8 cellular contexts compared by ENCODE assay signal in genomic region chr14:54902143-54902520, GRCh38. TPM values are rescaled to one million over a fixed set of nuclear protein-coding genes. Genes with fewer than 3 reads are reported as not detected.
DNase-seq lines count a peak whose midpoint lies in the region; FAIRE-seq and TF ChIP-seq lines count a peak whose summit lies in the region.

No MANE protein-coding gene starts in this region.

- TF ChIP-seq CTCF in LNCaP clone FGC (IDR thresholded peaks at IDR 0.05; ENCODE audit: control insufficient read depth, extremely low read depth, insufficient read depth) (no peak), ascending aorta (IDR thresholded peaks at IDR 0.05) (peak in 2 of 3 experiments; percentile 8 to 12), smooth muscle cell (IDR thresholded peaks at IDR 0.05; ENCODE audit: borderline replicate concordance, insufficient read depth, poor library complexity, severe bottlenecking) (no peak), D721Med (IDR thresholded peaks at IDR 0.05; ENCODE audit: insufficient read depth, missing control alignments) (no peak)

- H3K4me1 ChIP-seq in ascending aorta (peaks cover 0 to 6% of the 10 kb centered on the region in 2 donors), iPS-15b (ENCODE audit: control insufficient read depth, insufficient read depth, low read length) (no peaks in the 10 kb centered on the region), smooth muscle cell (ENCODE audit: low read depth) (peaks cover 4% of the 10 kb centered on the region)

- no peaks in the 10 kb centered on the region for H3K36me3 ChIP-seq in ascending aorta
- H3K36me3 ChIP-seq in iPS-15b (ENCODE audit: control insufficient read depth, insufficient read depth, low read length) = no peaks in the 10 kb centered on the region
- no peaks in the 10 kb centered on the region for H3K36me3 ChIP-seq in smooth muscle cell (ENCODE audit: low read depth)

- DNase-seq in H54 (ENCODE audit: insufficient read length, low spot score) (peak; percentile 27), LNCaP clone FGC (ENCODE audit: low read depth) (no peak), ascending aorta (ENCODE audit: low spot score in 2 of 2) (peak; percentile 31 to 90), smooth muscle cell (lab: John Stamatoyannopoulos, UW; ENCODE audit: unreplicated experiment) (peak; percentile 20), D721Med (ENCODE audit: insufficient read length, low spot score) (no peak)
- DNase-seq in T-helper 2 cell treated with Interferon-gamma antibody and Interleukin-4, amounts not matched to agents 5 μg/mL and 100 μg/mL, for 36 hours (ENCODE audit: low spot score) = peak; percentile 85

- peak overlapping the region; percentile 74 for H3K27ac Mint-ChIP-seq in T-helper 2 cell treated with Interferon-gamma antibody and Interleukin-4, amounts not matched to agents 5 μg/mL and 100 μg/mL, for 36 hours

- no peaks in the 10 kb centered on the region for H3F3A ChIP-seq in smooth muscle cell (ENCODE audit: low read depth)

- H3K4me1 Mint-ChIP-seq in T-helper 2 cell treated with Interferon-gamma antibody and Interleukin-4, amounts not matched to agents 5 μg/mL and 100 μg/mL, for 36 hours (ENCODE audit: low read depth) = peaks cover 39% of the 10 kb centered on the region

- H3K27me3 ChIP-seq in ascending aorta = no peaks in the 10 kb centered on the region
- H3K27me3 ChIP-seq in iPS-15b (ENCODE audit: control insufficient read depth, insufficient read depth, low read length) = peaks cover 18% of the 10 kb centered on the region
- H3K27me3 ChIP-seq in smooth muscle cell (ENCODE audit: low read depth) = peaks cover 34% of the 10 kb centered on the region

- H3K9me3 ChIP-seq in ascending aorta (no peaks in the 10 kb centered on the region), iPS-15b (ENCODE audit: control insufficient read depth, insufficient read depth, low read length) (no peaks in the 10 kb centered on the region), smooth muscle cell (replicated peaks; ENCODE audit: low read depth) (no peaks in the 10 kb centered on the region)

- H3K27me3 Mint-ChIP-seq in T-helper 2 cell treated with Interferon-gamma antibody and Interleukin-4, amounts not matched to agents 5 μg/mL and 100 μg/mL, for 36 hours (ENCODE audit: low read depth) = no peaks in the 10 kb centered on the region

- WGBS in smooth muscle cell (ENCODE audit: low lambda C conversion rate) = 1% methylated on average over 37 of the region's 37 CpGs

- H2AFZ ChIP-seq in smooth muscle cell (ENCODE audit: low read depth) = peak overlapping the region; percentile 70

- H3K27ac ChIP-seq in ascending aorta (peak overlapping the region; percentile 50 to 63), smooth muscle cell (ENCODE audit: low read depth) (no peak overlapping the region)

- no peak for FAIRE-seq in H54 (lab: Jason Lieb, UNC)
- FAIRE-seq in D721Med (lab: Jason Lieb, UNC) = no peak

- H3K4me2 ChIP-seq in smooth muscle cell = peak overlapping the region; percentile 93

- H3K9me3 Mint-ChIP-seq in T-helper 2 cell treated with Interferon-gamma antibody and Interleukin-4, amounts not matched to agents 5 μg/mL and 100 μg/mL, for 36 hours = peaks cover 9% of the 10 kb centered on the region

- TF ChIP-seq POLR2A in GM10847 (IDR thresholded peaks at IDR 0.05; ENCODE audit: extremely low read depth, insufficient read length) (peak; percentile 39), H54 (IDR thresholded peaks at IDR 0.05; ENCODE audit: low read depth, low read length) (no peak)

- H3K79me2 ChIP-seq in smooth muscle cell (ENCODE audit: low read depth) = no peaks in the 10 kb centered on the region

- H3K9ac ChIP-seq in iPS-15b (ENCODE audit: low read depth, low read length) (no peak overlapping the region), smooth muscle cell (ENCODE audit: low read depth) (peak overlapping the region; percentile 44)

- H4K20me1 ChIP-seq in smooth muscle cell (ENCODE audit: low read depth) = no peaks in the 10 kb centered on the region

- H3K4me3 ChIP-seq in LNCaP clone FGC (ENCODE audit: low read depth, low read length) (peak overlapping the region; percentile 73), ascending aorta (peak overlapping the region; percentile 72 to 88), iPS-15b (ENCODE audit: low read depth, low read length) (peak overlapping the region; percentile 82), smooth muscle cell (peak overlapping the region; percentile 78)

- H3K4me3 Mint-ChIP-seq in T-helper 2 cell treated with Interferon-gamma antibody and Interleukin-4, amounts not matched to agents 5 μg/mL and 100 μg/mL, for 36 hours = peak overlapping the region; percentile 78

- intact Hi-C loops in ascending aorta (cut with DNase I) = no loop called here

- H3K36me3 Mint-ChIP-seq in T-helper 2 cell treated with Interferon-gamma antibody and Interleukin-4, amounts not matched to agents 5 μg/mL and 100 μg/mL, for 36 hours (ENCODE audit: low read depth) = peaks cover 25% of the 10 kb centered on the region

RNA-seq across cellular contexts. Expression of gene GCH1, which starts 0.5 kb away (rescaled TPM):
- total RNA-seq in ascending aorta = 3.2 TPM
- total RNA-seq in smooth muscle cell = 2.1 and 2.3 TPM in 2 replicates
- 0.08 and 0.70 TPM in 2 replicates for polyA plus RNA-seq in smooth muscle cell

Comparison
In these comparisons a context has a peak if more than half of its experiments do, and no peak if none do; other contexts are left out.
1. DNase-seq: peak in H54 (single experiment), T-helper 2 cell treated with Interferon-gamma antibody and Interleukin-4, amounts not matched to agents 5 μg/mL and 100 μg/mL, for 36 hours (single experiment), ascending aorta (2 of 2) and smooth muscle cell (single experiment); none in LNCaP clone FGC (single experiment) and D721Med (single experiment).
2. CTCF ChIP-seq: peak in ascending aorta (2 of 3); none in LNCaP clone FGC (single experiment), smooth muscle cell (single experiment) and D721Med (single experiment).
3. Peak in every context shown above with its lines, with median percentiles within 50 percentile points of each other: H3K4me3 ChIP-seq.